8 cellular contexts compared by ENCODE assay signal in the genomic region with DNA sequence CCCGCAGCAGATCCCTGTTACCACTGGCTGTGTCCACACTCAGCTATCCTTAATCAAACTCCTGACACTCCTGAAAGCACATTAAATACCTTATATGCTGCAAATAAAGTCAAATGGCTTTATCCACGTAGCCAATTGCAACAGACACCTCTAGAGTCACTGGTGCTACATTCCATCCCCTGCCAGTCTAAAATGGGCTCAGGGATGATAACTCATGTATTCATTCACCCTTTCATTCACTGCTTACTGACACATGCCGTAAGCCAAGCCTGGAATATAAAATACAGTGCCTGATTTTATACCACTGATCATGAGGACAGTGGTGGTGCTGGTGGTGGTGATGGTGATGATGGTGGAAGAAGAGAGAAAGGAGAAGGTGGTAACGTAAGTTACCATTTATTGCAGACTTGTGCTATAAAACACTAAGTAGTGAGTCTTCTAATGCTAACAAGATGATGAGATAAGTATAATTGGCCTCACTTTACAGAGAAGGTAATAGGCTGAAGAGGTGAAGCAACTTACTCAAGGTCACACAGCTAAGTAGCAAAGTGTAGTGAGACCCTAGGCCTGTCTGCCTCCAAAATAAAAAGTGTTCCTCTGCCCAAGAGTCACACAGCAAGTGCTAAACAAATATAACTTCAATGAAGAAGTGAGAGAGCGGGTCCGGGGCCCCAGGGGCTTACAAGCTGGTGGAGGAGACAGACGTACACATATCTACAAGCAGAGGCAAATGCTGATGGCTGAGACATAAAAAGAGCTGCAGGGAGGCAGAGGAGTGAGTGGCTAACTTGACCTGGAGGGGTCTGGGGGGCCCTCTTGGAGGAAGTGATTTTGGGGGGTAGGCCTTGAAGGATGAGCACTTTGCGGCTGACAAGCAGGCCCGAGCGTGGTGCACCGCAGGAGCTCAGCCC. TPM values are rescaled to one million over a fixed set of nuclear protein-coding genes. Genes with fewer than 3 reads are reported as not detected.
DNase-seq lines count a peak whose midpoint lies in the region; ATAC-seq and TF ChIP-seq lines count a peak whose summit lies in the region.

No MANE protein-coding gene starts in this region.

- H3K9ac ChIP-seq in mesenchymal stem cell (ENCODE audit: low read length), result peak overlapping the region; percentile 82

- in situ Hi-C loops in astrocyte of the spinal cord (cut with HindIII; ENCODE audit: low sequenced_read_pairs), result no loop called here

- H3K4me3 ChIP-seq in cardiac muscle cell (peak overlapping the region; percentile 70), astrocyte of the spinal cord (ENCODE audit: low read depth, low read length) (peak overlapping the region; percentile 64), mesenchymal stem cell (ENCODE audit: insufficient read depth in 1 of 2, low read depth in 1 of 2, low read length in 2 of 2) (peak overlapping the region; percentile 88 to 97), uterus (peak overlapping the region; percentile 56 to 70)

- H2BK5ac ChIP-seq in mesenchymal stem cell (ENCODE audit: low read depth, low read length, poor library complexity, severe bottlenecking), result no peak overlapping the region

- no peak overlapping the region for H3K18ac ChIP-seq in mesenchymal stem cell (ENCODE audit: low read depth in 1 of 2, low read length in 2 of 2)

- intact Hi-C loops in cardiac septum (cut with DNase I), result loop anchor here (10.0 kb wide), 1 partner anchor 723 kb away; no protein-coding TSS in a partner anchor
- intact Hi-C loops in uterus (cut with DNase I; ENCODE audit: low total_unique reads), result loop anchor here (5.0 kb wide), 1 partner anchor 1515 kb away; no protein-coding TSS in a partner anchor

- no peak overlapping the region for H3K23ac ChIP-seq in mesenchymal stem cell (ENCODE audit: low read length in 2 of 2)

- H4K8ac ChIP-seq in mesenchymal stem cell (ENCODE audit: low read length), result no peak overlapping the region

- peak overlapping the region in 1 of 2 experiments; percentile 56 for H3K4ac ChIP-seq in mesenchymal stem cell (ENCODE audit: low read depth in 1 of 2, low read length in 2 of 2)

- WGBS in mesenchymal stem cell, result 60% methylated on average over 11 of the region's 11 CpGs

- H3K4me2 ChIP-seq in mesenchymal stem cell (ENCODE audit: low read length, poor library complexity, severe bottlenecking), result peak overlapping the region; percentile 98

- H3K14ac ChIP-seq in mesenchymal stem cell (ENCODE audit: low read length in 2 of 2), result peak overlapping the region in 1 of 2 experiments; percentile 89

- H3K79me1 ChIP-seq in mesenchymal stem cell (replicated peaks; ENCODE audit: low read length, poor library complexity, severe bottlenecking), result peaks cover 36% of the 10 kb centered on the region

- H4K91ac ChIP-seq in mesenchymal stem cell (ENCODE audit: low read length), result no peak overlapping the region

- no peak overlapping the region for H2BK120ac ChIP-seq in mesenchymal stem cell (ENCODE audit: low read depth, low read length)

- H3K4me1 ChIP-seq in cardiac muscle cell (ENCODE audit: low read depth) (no peaks in the 10 kb centered on the region), mesenchymal stem cell (ENCODE audit: control insufficient read depth, insufficient read depth, low read depth, low read length) (peaks cover 10% of the 10 kb centered on the region), uterus (peaks cover 0 to 3% of the 10 kb centered on the region in 2 donors)

- H3K9me3 ChIP-seq in cardiac muscle cell (ENCODE audit: low read depth) (no peaks in the 10 kb centered on the region), mesenchymal stem cell (ENCODE audit: control insufficient read depth, low read length) (no peaks in the 10 kb centered on the region), uterus (no peaks in the 10 kb centered on the region)

- TF ChIP-seq CTCF in cardiac muscle cell (IDR thresholded peaks at IDR 0.05; ENCODE audit: low read depth, low read length) (no peak), astrocyte of the spinal cord (IDR thresholded peaks at IDR 0.05; ENCODE audit: low read depth, low read length) (no peak), uterus (IDR thresholded peaks at IDR 0.05) (no peak)

- ATAC-seq in GM19023 (IDR thresholded peaks at IDR 0.05; ENCODE audit: unreplicated experiment), result no peak

- H2AK5ac ChIP-seq in mesenchymal stem cell (ENCODE audit: low read length, severe bottlenecking), result no peak overlapping the region

- H2BK15ac ChIP-seq in mesenchymal stem cell (ENCODE audit: low read depth, poor library complexity, severe bottlenecking), result no peak overlapping the region

- TF ChIP-seq POLR2A in uterus (IDR thresholded peaks at IDR 0.05), result no peak

- H2BK12ac ChIP-seq in mesenchymal stem cell (ENCODE audit: low read length in 2 of 2), result no peak overlapping the region

- H2AFZ ChIP-seq in mesenchymal stem cell (ENCODE audit: low read depth, low read length), result peak overlapping the region; percentile 99

- DNase-seq in cardiac muscle cell (ENCODE audit: low read depth in 1 of 2, low spot score in 1 of 2) (no peak), cardiac septum (ENCODE audit: low spot score) (no peak), astrocyte of the spinal cord (ENCODE audit: low read depth, low spot score) (no peak), mesenchymal stem cell (no peak), uterus (no peak), DMS114 treated with DMSO at 0.1 percent for 48 hours (lab: John Stamatoyannopoulos, UW; ENCODE audit: unreplicated experiment) (no peak)
- no peak for DNase-seq in activated effector memory CD4-positive, alpha-beta T cell treated with anti-CD3 and anti-CD28 coated beads, Interleukin-2, amount 50 U/mL, for 16 hours

- H3K27me3 ChIP-seq in cardiac muscle cell (peaks cover 31% of the 10 kb centered on the region), mesenchymal stem cell (ENCODE audit: control insufficient read depth in 1 of 2, insufficient read depth in 1 of 2, low read length in 2 of 2) (no peaks in the 10 kb centered on the region), uterus (no peaks in the 10 kb centered on the region)

- H3K27ac ChIP-seq in cardiac muscle cell (no peak overlapping the region), mesenchymal stem cell (ENCODE audit: low read length, poor library complexity, severe bottlenecking) (no peak overlapping the region), uterus (peak overlapping the region in 1 of 2 donors; percentile 54)

- H3K36me3 ChIP-seq in cardiac muscle cell (no peaks in the 10 kb centered on the region), mesenchymal stem cell (ENCODE audit: control insufficient read depth in 1 of 2, insufficient read depth in 2 of 2, low read depth in 1 of 2, low read length in 2 of 2) (no peaks in the 10 kb centered on the region), uterus (no peaks in the 10 kb centered on the region)

RNA-seq across cellular contexts. Expression of a gene that starts 1.2 kb away (rescaled TPM):
- total RNA-seq in cardiac muscle cell (3.6 and 4.7 TPM in 2 replicates), cardiac septum (12.6 TPM), uterus (10 to 100 TPM in 2 of 4 donors, 1 to 10 TPM in 2; 7.4 to 14.7 (median 11.0) TPM)
- 2.6 and 6.7 TPM in 2 replicates for polyA plus RNA-seq in cardiac muscle cell
- polyA plus RNA-seq in mesenchymal stem cell (2013, experiment 1 of 2), result 5.2 TPM
- polyA plus RNA-seq in mesenchymal stem cell (2013, experiment 2 of 2), result 5.5 TPM
